ENCODE assay signal across 8 cellular contexts in genomic region chr12:107695772-107696171, GRCh38. TPM values are rescaled to one million over a fixed set of nuclear protein-coding genes. Genes with fewer than 3 reads are reported as not detected.
DNase-seq lines count a peak whose midpoint lies in the region; ATAC-seq and TF ChIP-seq lines count a peak whose summit lies in the region.
"Not testable (repeated sequence)": the region's sequence is repeated elsewhere in the genome, so short reads cannot be mapped to it uniquely, and the experiment has no call there.

No MANE protein-coding gene starts in this region.

- H3F3A ChIP-seq in GM23338 (replicated peaks; ENCODE audit: low read depth); MM.1S (ENCODE audit: insufficient read depth, low read length): not testable (repeated sequence)

- H3K36me3 ChIP-seq in GM23338 (ENCODE audit: insufficient read depth) (peaks cover 88% of the 10 kb centered on the region), MM.1S (replicated peaks; ENCODE audit: insufficient read depth, low read length) (peaks cover 21% of the 10 kb centered on the region; the same call in 1 of the 2 replicates), adrenal gland (replicated peaks in 1 of 2) (peaks cover 0 to 97% of the 10 kb centered on the region in 2 donors), right lobe of liver (peaks cover 0 to 81% (median 49%) of the 10 kb centered on the region in 4 donors)

- ATAC-seq in GM23338 = not testable (repeated sequence)
- ATAC-seq in right lobe of liver = peak in 3 of 4 donors; percentile 37 to 55 (median 52)

- H3K4me3 ChIP-seq in GM23338; MM.1S (ENCODE audit: low read length); adrenal gland; right lobe of liver: not testable (repeated sequence)

- H3K4me2 ChIP-seq in GM23338; MM.1S (ENCODE audit: low read depth, low read length): not testable (repeated sequence)

- 71 to 82% (median 76%) methylated on average over 2 of the region's 2 CpGs for WGBS in adrenal gland, 4 donors
- 75% methylated on average over 2 of the region's 2 CpGs for WGBS in right lobe of liver (ENCODE audit: insufficient coverage, low coverage, low lambda C conversion rate, missing lambda C conversion rate)

- H3K27ac Mint-ChIP-seq in GM23338 = peak overlapping the region; percentile 85

- not testable (repeated sequence) for H3K4me3 Mint-ChIP-seq in GM23338

- not testable (repeated sequence) for TF ChIP-seq POLR2A in adrenal gland (IDR thresholded peaks at IDR 0.05); erythroblast (IDR thresholded peaks at IDR 0.05; ENCODE audit: low read length); right lobe of liver (IDR thresholded peaks at IDR 0.05)

- intact Hi-C loops in adrenal gland (cut with DNase I) = loop anchor here in 1 of 2 donors (10.0 kb wide), 1 partner anchor 69 kb away; the partner anchor contains the start of gene PRDM4
- intact Hi-C loops in right lobe of liver (cut with DNase I) = loop anchor here in 1 of 2 donors (10.0 kb wide), 1 partner anchor 69 kb away; the partner anchor contains the start of gene PRDM4

- H3K9me2 ChIP-seq in GM23338 (ENCODE audit: insufficient read depth); MM.1S (replicated peaks; ENCODE audit: insufficient read depth, low read length): not testable (repeated sequence)

- not testable (repeated sequence) for H3K9me3 ChIP-seq in MM.1S (replicated peaks; ENCODE audit: insufficient read depth, low read length); adrenal gland (replicated peaks in 1 of 3); right lobe of liver

- H3K27me3 ChIP-seq in GM23338 (ENCODE audit: insufficient read depth); MM.1S (replicated peaks; ENCODE audit: insufficient read depth, low read length); adrenal gland; right lobe of liver: not testable (repeated sequence)

- H3K9ac ChIP-seq in MM.1S (ENCODE audit: low read length) = not testable (repeated sequence)

- peak; percentile 60 for TF ChIP-seq CTCF in 22Rv1 (IDR thresholded peaks at IDR 0.05)
- not testable (repeated sequence) for TF ChIP-seq CTCF in GM23338 (conservative IDR thresholded peaks at IDR 0.05; ENCODE audit: low read depth in 2 of 2)
- TF ChIP-seq CTCF in MM.1S (IDR thresholded peaks at IDR 0.05; ENCODE audit: low read length) = peak; percentile 24
- TF ChIP-seq CTCF in adrenal gland (IDR thresholded peaks at IDR 0.05) = peak in 4 of 6 experiments; percentile 10 to 28 (median 18)
- peak in 3 of 4 donors; percentile 21 to 41 (median 27) for TF ChIP-seq CTCF in right lobe of liver (IDR thresholded peaks at IDR 0.05)

- peaks cover 92% of the 10 kb centered on the region for H3K36me3 Mint-ChIP-seq in GM23338 (ENCODE audit: low read depth)

- DNase-seq in COLO829 (ENCODE audit: low spot score) = peak; percentile 30
- not testable (repeated sequence) for DNase-seq in GM23338 (ENCODE audit: low spot score); adrenal gland; right lobe of liver
- peak; percentile 32 for DNase-seq in MM.1S
- peak; percentile 22 for DNase-seq in RPMI7951 (ENCODE audit: low read depth)
- peak; percentile 53 to 59 for DNase-seq in erythroblast (lab: John Stamatoyannopoulos, UW)

- H3K9me3 Mint-ChIP-seq in GM23338 = not testable (repeated sequence)

- not testable (repeated sequence) for H3K27me3 Mint-ChIP-seq in GM23338 (ENCODE audit: insufficient read depth, low read depth, poor library complexity)

- H3K27ac ChIP-seq in 22Rv1 = peak overlapping the region; percentile 12; the same call in 1 of the 2 replicates
- H3K27ac ChIP-seq in GM23338 (ENCODE audit: low read depth); MM.1S (ENCODE audit: low read length); adrenal gland; right lobe of liver: not testable (repeated sequence)

- H4K20me1 ChIP-seq in GM23338 (replicated peaks; ENCODE audit: insufficient read depth) = peaks cover 18% of the 10 kb centered on the region; the same call in 1 of the 2 replicates
- H4K20me1 ChIP-seq in MM.1S (ENCODE audit: insufficient read depth, low read length) = not testable (repeated sequence)

- not testable (repeated sequence) for H3K4me1 ChIP-seq in GM23338 (ENCODE audit: insufficient read depth); MM.1S (ENCODE audit: low read length); adrenal gland (replicated peaks in 1 of 2); right lobe of liver

- H2AFZ ChIP-seq in GM23338; MM.1S (ENCODE audit: low read length): not testable (repeated sequence)

- H3K79me2 ChIP-seq in GM23338 (replicated peaks; ENCODE audit: insufficient read depth); MM.1S (ENCODE audit: low read length): not testable (repeated sequence)

- not testable (repeated sequence) for H3K4me1 Mint-ChIP-seq in GM23338

RNA-seq across cellular contexts. Expression of gene PWP1, which starts 10.2 kb away (rescaled TPM):
- total RNA-seq in GM23338 (2014; rRNA removed; shearing (Covaris generic)) = 93.7 and 110 TPM in 2 replicates
- 189 and 211 TPM in 2 replicates for polyA plus RNA-seq in GM23338 (2016; fragmentation: Nextera tagmentation; extraction: Ambion mirVana)
- total RNA-seq in RPMI7951 (2014; rRNA removed; shearing (Covaris generic)) = 59.6 and 67.0 TPM in 2 replicates
- 10 to 100 TPM; 21.3 to 87.6 (median 27.0) TPM for total RNA-seq in adrenal gland
- polyA plus RNA-seq in adrenal gland = 10 to 100 TPM; 15.8 to 55.4 (median 17.3) TPM
- 10 to 100 TPM; 10.1 to 47.3 (median 16.6) TPM for total RNA-seq in right lobe of liver
